2 cellular contexts compared by ENCODE assay signal in the genomic region with DNA sequence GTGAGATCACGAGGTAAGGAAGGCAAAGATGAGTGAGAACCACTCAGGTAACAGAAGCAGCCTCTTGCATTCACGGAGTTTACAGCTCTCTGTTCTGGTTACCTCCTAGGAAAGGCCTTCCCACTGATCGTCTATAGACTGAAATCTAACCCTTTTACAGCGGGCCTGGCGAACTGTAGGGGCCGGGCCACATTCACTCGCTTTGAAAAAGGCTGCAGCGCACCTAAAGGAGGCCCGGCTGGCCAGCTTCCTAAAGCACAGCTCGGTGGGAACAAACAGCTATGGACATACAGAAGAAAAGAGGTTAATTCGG.
TF ChIP-seq lines count a peak whose summit lies in the region.

No MANE protein-coding gene starts in this region.

TF ChIP-seq in IMR-90, 13 proteins besides CTCF, POLR2A, EP300 and RAD21:
- TF ChIP-seq MXI1 (IDR thresholded peaks at IDR 0.05; ENCODE audit: borderline replicate concordance, low read depth, low read length) (no peak), NFE2L2 (IDR thresholded peaks at IDR 0.05; ENCODE audit: low read depth, low read length) (no peak), MAFK (IDR thresholded peaks at IDR 0.05; ENCODE audit: low read depth, low read length) (no peak), CEBPB (IDR thresholded peaks at IDR 0.05; ENCODE audit: low read depth, low read length) (no peak), SMC3 (IDR thresholded peaks at IDR 0.05; ENCODE audit: low read depth, low read length) (no peak), FOS (IDR thresholded peaks at IDR 0.05; ENCODE audit: low read depth, low read length) (no peak), MAZ (IDR thresholded peaks at IDR 0.05; ENCODE audit: borderline replicate concordance, low read depth, low read length) (no peak), BHLHE40 (IDR thresholded peaks at IDR 0.05; ENCODE audit: low read depth, low read length) (no peak), RCOR1 (IDR thresholded peaks at IDR 0.05; ENCODE audit: insufficient replicate concordance, low read length) (no peak), RFX5 (IDR thresholded peaks at IDR 0.05; ENCODE audit: low read depth, low read length) (no peak), CHD1 (IDR thresholded peaks at IDR 0.05; ENCODE audit: low read depth, low read length) (no peak)
- TF ChIP-seq, protein P1, sequence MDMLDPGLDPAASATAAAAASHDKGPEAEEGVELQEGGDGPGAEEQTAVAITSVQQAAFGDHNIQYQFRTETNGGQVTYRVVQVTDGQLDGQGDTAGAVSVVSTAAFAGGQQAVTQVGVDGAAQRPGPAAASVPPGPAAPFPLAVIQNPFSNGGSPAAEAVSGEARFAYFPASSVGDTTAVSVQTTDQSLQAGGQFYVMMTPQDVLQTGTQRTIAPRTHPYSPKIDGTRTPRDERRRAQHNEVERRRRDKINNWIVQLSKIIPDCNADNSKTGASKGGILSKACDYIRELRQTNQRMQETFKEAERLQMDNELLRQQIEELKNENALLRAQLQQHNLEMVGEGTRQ (IDR thresholded peaks at IDR 0.05; ENCODE audit: low read depth, low read length): no peak
- TF ChIP-seq, protein P2, sequence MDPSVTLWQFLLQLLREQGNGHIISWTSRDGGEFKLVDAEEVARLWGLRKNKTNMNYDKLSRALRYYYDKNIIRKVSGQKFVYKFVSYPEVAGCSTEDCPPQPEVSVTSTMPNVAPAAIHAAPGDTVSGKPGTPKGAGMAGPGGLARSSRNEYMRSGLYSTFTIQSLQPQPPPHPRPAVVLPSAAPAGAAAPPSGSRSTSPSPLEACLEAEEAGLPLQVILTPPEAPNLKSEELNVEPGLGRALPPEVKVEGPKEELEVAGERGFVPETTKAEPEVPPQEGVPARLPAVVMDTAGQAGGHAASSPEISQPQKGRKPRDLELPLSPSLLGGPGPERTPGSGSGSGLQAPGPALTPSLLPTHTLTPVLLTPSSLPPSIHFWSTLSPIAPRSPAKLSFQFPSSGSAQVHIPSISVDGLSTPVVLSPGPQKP (IDR thresholded peaks at IDR 0.05; ENCODE audit: borderline replicate concordance, low read depth, low read length): no peak

TF ChIP-seq in K562, 482 proteins besides CTCF, POLR2A, EP300 and RAD21:
- TF ChIP-seq OTX1 (CRISPR knock-in tag; IDR thresholded peaks at IDR 0.05): no peak
- no peak for TF ChIP-seq DACH1 (IDR thresholded peaks at IDR 0.05; ENCODE audit: partially characterized antibody)
- TF ChIP-seq, protein P3, sequence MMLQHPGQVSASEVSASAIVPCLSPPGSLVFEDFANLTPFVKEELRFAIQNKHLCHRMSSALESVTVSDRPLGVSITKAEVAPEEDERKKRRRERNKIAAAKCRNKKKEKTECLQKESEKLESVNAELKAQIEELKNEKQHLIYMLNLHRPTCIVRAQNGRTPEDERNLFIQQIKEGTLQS (IDR thresholded peaks at IDR 0.05): no peak
- TF ChIP-seq, protein P3 (CRISPR knock-in tag; conservative IDR thresholded peaks at IDR 0.05): 0 out of 2 replicates have a peak, but pooled peaks have one; percentile 34
- no peak for TF ChIP-seq EGR1 (conservative IDR thresholded peaks at IDR 0.05)
- TF ChIP-seq KDM4B (IDR thresholded peaks at IDR 0.05; ENCODE audit: borderline replicate concordance in 2 of 2, low read depth in 1 of 2): no peak
- TF ChIP-seq, protein P4, sequence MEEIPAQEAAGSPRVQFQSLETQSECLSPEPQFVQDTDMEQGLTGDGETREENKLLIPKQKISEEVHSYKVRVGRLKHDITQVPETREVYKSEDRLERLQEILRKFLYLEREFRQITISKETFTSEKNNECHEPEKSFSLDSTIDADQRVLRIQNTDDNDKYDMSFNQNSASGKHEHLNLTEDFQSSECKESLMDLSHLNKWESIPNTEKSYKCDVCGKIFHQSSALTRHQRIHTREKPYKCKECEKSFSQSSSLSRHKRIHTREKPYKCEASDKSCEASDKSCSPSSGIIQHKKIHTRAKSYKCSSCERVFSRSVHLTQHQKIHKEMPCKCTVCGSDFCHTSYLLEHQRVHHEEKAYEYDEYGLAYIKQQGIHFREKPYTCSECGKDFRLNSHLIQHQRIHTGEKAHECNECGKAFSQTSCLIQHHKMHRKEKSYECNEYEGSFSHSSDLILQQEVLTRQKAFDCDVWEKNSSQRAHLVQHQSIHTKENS (CRISPR knock-in tag; IDR thresholded peaks at IDR 0.05): no peak
- no peak for TF ChIP-seq ARNT (IDR thresholded peaks at IDR 0.05)
- no peak for TF ChIP-seq POLR3G (IDR thresholded peaks at IDR 0.05; ENCODE audit: extremely low read depth, insufficient read length, insufficient replicate concordance)
- no peak for TF ChIP-seq RBM22 (IDR thresholded peaks at IDR 0.05; ENCODE audit: low read depth, low read length, poor library complexity, severe bottlenecking)
- TF ChIP-seq SNIP1 (IDR thresholded peaks at IDR 0.05; ENCODE audit: low read depth): no peak
- no peak for TF ChIP-seq NFATC3 (IDR thresholded peaks at IDR 0.05)
- no peak for TF ChIP-seq NCOA2 (IDR thresholded peaks at IDR 0.05; ENCODE audit: partially characterized antibody in 2 of 2)
- TF ChIP-seq, protein P5, sequence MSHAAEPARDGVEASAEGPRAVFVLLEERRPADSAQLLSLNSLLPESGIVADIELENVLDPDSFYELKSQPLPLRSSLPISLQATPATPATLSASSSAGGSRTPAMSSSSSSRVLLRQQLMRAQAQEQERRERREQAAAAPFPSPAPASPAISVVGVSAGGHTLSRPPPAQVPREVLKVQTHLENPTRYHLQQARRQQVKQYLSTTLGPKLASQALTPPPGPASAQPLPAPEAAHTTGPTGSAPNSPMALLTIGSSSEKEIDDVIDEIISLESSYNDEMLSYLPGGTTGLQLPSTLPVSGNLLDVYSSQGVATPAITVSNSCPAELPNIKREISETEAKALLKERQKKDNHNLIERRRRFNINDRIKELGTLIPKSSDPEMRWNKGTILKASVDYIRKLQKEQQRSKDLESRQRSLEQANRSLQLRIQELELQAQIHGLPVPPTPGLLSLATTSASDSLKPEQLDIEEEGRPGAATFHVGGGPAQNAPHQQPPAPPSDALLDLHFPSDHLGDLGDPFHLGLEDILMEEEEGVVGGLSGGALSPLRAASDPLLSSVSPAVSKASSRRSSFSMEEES (CRISPR knock-in tag; IDR thresholded peaks at IDR 0.05): peak; percentile 40; the same call in 1 of the 2 replicates
